Comparison of ENCODE assay signal across 2 cellular contexts in genomic region chr5:180078348-180078747, GRCh38.
TF ChIP-seq lines count a peak whose summit lies in the region.

No MANE protein-coding gene starts in this region.

TF ChIP-seq in liver, 16 proteins besides CTCF, POLR2A, EP300 and RAD21:
- TF ChIP-seq HNF4A (conservative IDR thresholded peaks at IDR 0.05), result no peak
- no peak for TF ChIP-seq FOXA1 (IDR thresholded peaks at IDR 0.05)
- TF ChIP-seq SP1 (IDR thresholded peaks at IDR 0.05), result no peak
- TF ChIP-seq FOXA2 (IDR thresholded peaks at IDR 0.05), result no peak
- TF ChIP-seq YY1 (IDR thresholded peaks at IDR 0.05), result no peak
- no peak for TF ChIP-seq JUND (IDR thresholded peaks at IDR 0.05)
- no peak for TF ChIP-seq ATF3 (IDR thresholded peaks at IDR 0.05)
- TF ChIP-seq MAX (IDR thresholded peaks at IDR 0.05), result no peak
- no peak for TF ChIP-seq ZBTB33 (IDR thresholded peaks at IDR 0.05)
- no peak for TF ChIP-seq RXRA (IDR thresholded peaks at IDR 0.05)
- TF ChIP-seq REST (IDR thresholded peaks at IDR 0.05), result no peak
- no peak for TF ChIP-seq HNF4G (IDR thresholded peaks at IDR 0.05)
- no peak for TF ChIP-seq GABPA (IDR thresholded peaks at IDR 0.05 in 1 of 2, conservative IDR thresholded peaks at IDR 0.05 in 1 of 2)
- no peak for TF ChIP-seq EGR1 (IDR thresholded peaks at IDR 0.05; ENCODE audit: low read depth in 2 of 2)
- no peak for TF ChIP-seq NR2F2 (IDR thresholded peaks at IDR 0.05)
- TF ChIP-seq TAF1 (conservative IDR thresholded peaks at IDR 0.05), result no peak

TF ChIP-seq in HepG2, 621 proteins besides CTCF, POLR2A, EP300 and RAD21:
- TF ChIP-seq ZMAT5 (CRISPR knock-in tag; IDR thresholded peaks at IDR 0.05; ENCODE audit: borderline replicate concordance, low read depth) (no peak), MTA1 (CRISPR knock-in tag; IDR thresholded peaks at IDR 0.05; ENCODE audit: borderline replicate concordance) (no peak), SRSF9 (IDR thresholded peaks at IDR 0.05; ENCODE audit: borderline replicate concordance, insufficient read depth, low read depth, low read length, poor library complexity, severe bottlenecking) (no peak), ZNF776 (CRISPR knock-in tag; IDR thresholded peaks at IDR 0.05) (no peak), TFDP2 (CRISPR knock-in tag; IDR thresholded peaks at IDR 0.05) (no peak), NR2C2 (CRISPR knock-in tag; IDR thresholded peaks at IDR 0.05; ENCODE audit: borderline replicate concordance) (no peak), ZFP90 (CRISPR knock-in tag; IDR thresholded peaks at IDR 0.05; ENCODE audit: borderline replicate concordance) (no peak), ZNF709 (CRISPR knock-in tag; IDR thresholded peaks at IDR 0.05) (no peak), LCORL (IDR thresholded peaks at IDR 0.05) (no peak), LCORL (CRISPR knock-in tag; IDR thresholded peaks at IDR 0.05) (no peak), CREB1 (IDR thresholded peaks at IDR 0.05) (no peak), CREB1 (CRISPR knock-in tag; IDR thresholded peaks at IDR 0.05) (no peak)
